In the genomic region with DNA sequence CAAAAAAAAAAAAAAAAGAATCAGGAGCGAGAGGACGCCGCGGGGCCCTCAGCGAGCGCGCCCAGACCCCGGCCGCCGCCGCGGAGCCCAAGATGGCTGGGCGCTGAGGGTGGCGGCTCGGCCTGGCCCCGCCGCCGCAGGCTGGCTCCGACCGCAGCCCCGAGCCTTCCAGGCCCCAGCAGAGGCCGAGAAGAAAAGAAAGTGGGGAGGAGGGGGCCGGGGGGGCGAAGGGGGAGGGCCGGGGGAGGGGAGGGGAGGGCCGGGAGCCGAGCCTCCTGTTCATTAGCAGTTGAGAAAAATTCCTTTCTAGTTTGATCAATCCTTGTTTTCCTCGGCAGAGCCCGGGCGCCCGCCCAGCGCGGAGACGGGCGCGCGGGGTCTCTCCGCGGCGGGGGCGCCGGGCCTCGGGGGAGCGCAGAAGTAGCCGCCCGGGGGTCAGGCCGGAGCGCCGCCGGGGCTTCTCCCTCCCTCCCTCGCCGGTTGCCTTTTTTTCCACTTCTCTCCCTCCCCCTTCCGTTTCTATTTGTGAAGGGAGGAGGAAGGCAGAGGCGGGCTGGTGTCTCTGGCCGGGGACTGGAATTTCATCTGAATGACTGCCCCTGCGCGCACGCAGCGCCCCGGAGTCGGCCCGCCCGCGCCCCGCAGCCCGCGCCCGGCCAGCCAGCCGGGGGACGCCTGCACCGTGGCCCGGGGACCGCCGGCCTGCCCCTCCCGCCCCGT, we compare ENCODE assay signal across 8 cellular contexts. TPM values are rescaled to one million over a fixed set of nuclear protein-coding genes. Genes with fewer than 3 reads are reported as not detected.
DNase-seq lines count a peak whose midpoint lies in the region; ATAC-seq, FAIRE-seq and TF ChIP-seq lines count a peak whose summit lies in the region.

No MANE protein-coding gene starts in this region.

- H3K18ac ChIP-seq in H1 (ENCODE audit: extremely low read depth, low read length): no peak overlapping the region

- no peak overlapping the region for H3K23ac ChIP-seq in H1 (ENCODE audit: insufficient read length)

- H3K4me3 ChIP-seq in AG04449 (ENCODE audit: low read depth, low read length) (peak overlapping the region; percentile 91), H1 (ENCODE audit: extremely low read depth in 1 of 4, insufficient read depth in 2 of 4, low read depth in 3 of 4, low read length in 4 of 4) (peak overlapping the region; percentile 36 to 92 (median 84))

- no peak overlapping the region for H3K4ac ChIP-seq in H1 (replicated peaks; ENCODE audit: insufficient read length, low read depth, low read length)

- H3K4me2 ChIP-seq in H1 (ENCODE audit: insufficient read depth in 1 of 2, low read depth in 2 of 2, low read length in 2 of 2): peak overlapping the region; percentile 70 to 96

- peak overlapping the region; percentile 92 for H3K27ac Mint-ChIP-seq in stimulated activated naive B cell treated with anti-CD40 and anti-IgM and Interleukin-4, amounts not matched to agents 10 μg/mL and 1 μg/mL and 100 μg/mL, for 72 hours

- no peaks in the 10 kb centered on the region for H3K27me3 ChIP-seq in H1 (replicated peaks in 1 of 4; ENCODE audit: control insufficient read depth in 3 of 4, extremely low read depth in 1 of 4, insufficient read depth in 3 of 4, low read length in 3 of 4)

- CTCF ChIA-PET in AG04449 (lab: Yijun Ruan, JAX) (interaction anchor here (1.9 to 3.2 kb wide), 3 partner anchors 8 to 13 kb away, joined by 5 to 11 read pairs (median 8); no protein-coding TSS in a partner anchor), H1 (lab: Charles Lee; ENCODE audit: partially characterized antibody) (interaction anchor here (1.1 to 4.6 kb wide), 10 partner anchors 12 to 35 kb away, joined by 4 to 33 read pairs (median 8); no protein-coding TSS in a partner anchor)

- H3K4me1 ChIP-seq in H1 (replicated peaks in 1 of 4; ENCODE audit: control insufficient read depth in 3 of 4, insufficient read depth in 4 of 4, low read length in 3 of 4): peaks cover 6 to 23% (median 16%) of the 10 kb centered on the region in 4 experiments

- H3K27me3 Mint-ChIP-seq in stimulated activated naive B cell treated with anti-CD40 and anti-IgM and Interleukin-4, amounts not matched to agents 10 μg/mL and 1 μg/mL and 100 μg/mL, for 72 hours: no peaks in the 10 kb centered on the region

- TF ChIP-seq RAD21 in H1 (IDR thresholded peaks at IDR 0.05 in 1 of 2, conservative IDR thresholded peaks at IDR 0.05 in 1 of 2; ENCODE audit: low read depth in 2 of 2, low read length in 2 of 2): no peak

- peaks cover 0 to 3% of the 10 kb centered on the region in 2 donors for H3K9me3 Mint-ChIP-seq in stimulated activated naive B cell treated with anti-CD40 and anti-IgM and Interleukin-4, amounts not matched to agents 10 μg/mL and 1 μg/mL and 100 μg/mL, for 72 hours

- H3K4me1 Mint-ChIP-seq in stimulated activated naive B cell treated with anti-CD40 and anti-IgM and Interleukin-4, amounts not matched to agents 10 μg/mL and 1 μg/mL and 100 μg/mL, for 72 hours: peaks cover 28 to 40% of the 10 kb centered on the region in 2 donors

- no peak overlapping the region for H2AFZ ChIP-seq in H1 (ENCODE audit: low read length)

- DNase-seq in AG04449 (ENCODE audit: low read depth, low spot score) (no peak), NCI-H2227 treated with DMSO at 0.1 percent for 48 hours (lab: John Stamatoyannopoulos, UW) (peak; percentile 44), H1 (ENCODE audit: low read depth in 1 of 2, low spot score in 2 of 2) (peak in 1 of 2 experiments; percentile 72), medulla oblongata (ENCODE audit: extremely low spot score) (peak; percentile 92)
- DNase-seq in activated CD4-positive, alpha-beta T cell treated with anti-CD3 and anti-CD28 coated beads, Interleukin-2, amount 50 U/mL, for 1 hour: peak; percentile 37
- peak; percentile 48 for DNase-seq in stimulated activated naive B cell treated with anti-CD40 and anti-IgM and Interleukin-4, amounts not matched to agents 10 μg/mL and 1 μg/mL and 100 μg/mL, for 72 hours

- H3K56ac ChIP-seq in H1 (replicated peaks; ENCODE audit: insufficient read length, low read depth, low read length): peak overlapping the region; percentile 73

- peaks cover 19% of the 10 kb centered on the region for H3K79me1 ChIP-seq in H1 (ENCODE audit: low read depth, low read length)

- H2BK12ac ChIP-seq in H1 (ENCODE audit: low read depth, low read length): no peak overlapping the region

- no peak overlapping the region for H2BK120ac ChIP-seq in H1 (replicated peaks; ENCODE audit: low read depth, low read length)

- no peak overlapping the region for H2BK20ac ChIP-seq in H1 (ENCODE audit: low read length)

- H3K36me3 Mint-ChIP-seq in stimulated activated naive B cell treated with anti-CD40 and anti-IgM and Interleukin-4, amounts not matched to agents 10 μg/mL and 1 μg/mL and 100 μg/mL, for 72 hours: peaks cover 12 to 22% of the 10 kb centered on the region in 2 donors

- POLR2A ChIA-PET in AG04449 (lab: Yijun Ruan, JAX) (interaction anchor here (0.7 to 3.8 kb wide), 3 partner anchors 21 to 70 kb away, joined by 3 to 35 read pairs (median 9); a partner anchor contains a TSS), H1 (lab: Charles Lee; ENCODE audit: partially characterized antibody) (interaction anchor here (1.2 to 5.6 kb wide), 16 partner anchors 12 to 97 kb away, joined by 3 to 51 read pairs (median 8); a partner anchor contains a TSS)

- peak overlapping the region; percentile 29 for H4K5ac ChIP-seq in H1 (ENCODE audit: insufficient read length, low read depth, low read length)

- TF ChIP-seq CTCF in AG04449 (IDR thresholded peaks at IDR 0.05; ENCODE audit: insufficient read depth, low read length, missing control alignments): no peak
- TF ChIP-seq CTCF in H1 (IDR thresholded peaks at IDR 0.05; ENCODE audit: control extremely low read depth in 1 of 3, insufficient read depth in 1 of 3, low read depth in 1 of 3, low read length in 3 of 3): no peak

- no peak for TF ChIP-seq EP300 in H1 (IDR thresholded peaks at IDR 0.05; ENCODE audit: borderline replicate concordance in 1 of 2, low read depth in 2 of 2, low read length in 2 of 2)

- peak overlapping the region; percentile 89 to 98 for H3K4me3 Mint-ChIP-seq in stimulated activated naive B cell treated with anti-CD40 and anti-IgM and Interleukin-4, amounts not matched to agents 10 μg/mL and 1 μg/mL and 100 μg/mL, for 72 hours

- H2AK5ac ChIP-seq in H1 (ENCODE audit: low read depth, low read length): no peak overlapping the region

- H4K20me1 ChIP-seq in H1 (replicated peaks in 1 of 2; ENCODE audit: control insufficient read depth in 1 of 2, insufficient read depth in 2 of 2, low read length in 2 of 2): peaks cover 13 to 16% of the 10 kb centered on the region in 2 experiments

- peak overlapping the region; percentile 30; the same call in 1 of the 2 replicates for H4K8ac ChIP-seq in H1 (ENCODE audit: extremely low read depth, insufficient read depth, low read length)

- no peaks in the 10 kb centered on the region for H3K36me3 ChIP-seq in H1 (ENCODE audit: control insufficient read depth in 2 of 4, insufficient read depth in 4 of 4, low read length in 3 of 4)

- H3K9ac ChIP-seq in H1 (replicated peaks in 1 of 4; ENCODE audit: extremely low read depth in 1 of 4, low read depth in 3 of 4, low read length in 3 of 4): peak overlapping the region; percentile 48 to 88 (median 78)

- no peak overlapping the region for H2BK5ac ChIP-seq in H1 (ENCODE audit: low read depth, low read length)

- WGBS in H1 (ENCODE audit: extremely low coverage in 1 of 2, insufficient coverage in 1 of 2, insufficient read length in 1 of 2, insufficient replicate concordance in 2 of 2, low coverage in 1 of 2, low lambda C conversion rate in 2 of 2, missing lambda C conversion rate in 1 of 2), 2 experiments: 0% methylated on average over 40 of the region's 76 CpGs; no CpG with 5 or more reads in 1 of the 2 experiments

- FAIRE-seq in H1 (lab: Jason Lieb, UNC): no peak

- H3K9me3 ChIP-seq in H1 (ENCODE audit: insufficient read depth in 2 of 2, low read depth in 1 of 2, low read length in 1 of 2): no peaks in the 10 kb centered on the region

- ATAC-seq in GM18505 (IDR thresholded peaks at IDR 0.05; ENCODE audit: unreplicated experiment): no peak
- no peak for ATAC-seq in stimulated activated naive B cell treated with anti-CD40 and anti-IgM and Interleukin-4, amounts not matched to agents 10 μg/mL and 1 μg/mL and 100 μg/mL, for 72 hours (replicated peaks)
- no peak for ATAC-seq in GM21786 (IDR thresholded peaks at IDR 0.05; ENCODE audit: unreplicated experiment)

- no peak overlapping the region for H4K91ac ChIP-seq in H1 (replicated peaks; ENCODE audit: insufficient read length, low read length)

- TF ChIP-seq POLR2A in GM18505 (IDR thresholded peaks at IDR 0.05; ENCODE audit: borderline replicate concordance, extremely low read depth, insufficient read depth, insufficient read length) (peak; percentile 50), H1 (IDR thresholded peaks at IDR 0.05; ENCODE audit: control extremely low read depth in 1 of 2, low read depth in 2 of 2, low read length in 2 of 2) (peak in 1 of 2 experiments; percentile 33; a peak in 1 of 3 replicates)

- peaks cover 30% of the 10 kb centered on the region; the same call in 1 of the 2 replicates for H3K23me2 ChIP-seq in H1 (ENCODE audit: low read depth, low read length)

- H3K14ac ChIP-seq in H1 (ENCODE audit: insufficient read length): no peak overlapping the region

- no peak overlapping the region for H2BK15ac ChIP-seq in H1 (ENCODE audit: low read length)

- H3K79me2 ChIP-seq in H1 (ENCODE audit: control insufficient read depth in 1 of 2, insufficient read depth in 2 of 2, low read length in 2 of 2): peaks cover 0 to 36% of the 10 kb centered on the region in 2 experiments; a peak in 2 of 4 replicates

- peak overlapping the region; percentile 51; the same call in 1 of the 2 replicates for H3K27ac ChIP-seq in H1 (ENCODE audit: low read depth, low read length)

TF ChIP-seq in H1, 55 proteins besides CTCF, POLR2A, EP300 and RAD21 (continues in another document):
- TF ChIP-seq SRF (IDR thresholded peaks at IDR 0.05; ENCODE audit: low read depth, low read length) (no peak), TAF1 (IDR thresholded peaks at IDR 0.05; ENCODE audit: low read depth, low read length) (peak; percentile 48), TCF12 (IDR thresholded peaks at IDR 0.05; ENCODE audit: low read depth, low read length) (no peak), YY1 (IDR thresholded peaks at IDR 0.05; ENCODE audit: low read depth, low read length) (peak; percentile 70; the same call in 1 of the 2 replicates), FOSL1 (IDR thresholded peaks at IDR 0.05; ENCODE audit: insufficient read depth, low read depth, low read length) (no peak), GABPA (IDR thresholded peaks at IDR 0.05; ENCODE audit: borderline replicate concordance, insufficient read depth, low read length) (no peak)

RNA-seq across cellular contexts. Expression of a gene that starts 0.8 kb away (rescaled TPM):
- 35.4 and 38.8 TPM in 2 replicates for total RNA-seq in H1 (2021; fragmentation: NEBNext Ultra II Directional; extraction: Animal tissue kit (Norgen Biotek cat#: 25700))
- 24.9 and 34.6 TPM in 2 replicates for polyA plus RNA-seq in H1 (2011; rRNA removed)
- polyA plus RNA-seq in H1 (2011; cell fraction: cytosol; rRNA removed): 20.5 TPM
- 32.2 TPM for polyA plus RNA-seq in H1 (2011; cell fraction: nucleus; rRNA removed)
- polyA plus RNA-seq in H1 (2012, experiment 1 of 2): 36.1 to 44.6 TPM (median 40.7 TPM) in 4 replicates
- polyA plus RNA-seq in H1 (2012, experiment 2 of 2): 42.4 TPM
- polyA plus RNA-seq in H1 (2013, experiment 1 of 2): 15.8 TPM
- polyA plus RNA-seq in H1 (2013, experiment 2 of 2): 16.3 TPM
- polyA minus RNA-seq in H1 (2011; rRNA and poly(A)+ RNA removed): 14.4 and 15.0 TPM in 2 replicates
- polyA minus RNA-seq in H1 (2011; cell fraction: cytosol; rRNA and poly(A)+ RNA removed): 20.2 TPM
- 21.2 TPM for polyA minus RNA-seq in H1 (2011; cell fraction: nucleus; rRNA and poly(A)+ RNA removed)
